ENCODE assay signal across 2 cellular contexts in the genomic region with DNA sequence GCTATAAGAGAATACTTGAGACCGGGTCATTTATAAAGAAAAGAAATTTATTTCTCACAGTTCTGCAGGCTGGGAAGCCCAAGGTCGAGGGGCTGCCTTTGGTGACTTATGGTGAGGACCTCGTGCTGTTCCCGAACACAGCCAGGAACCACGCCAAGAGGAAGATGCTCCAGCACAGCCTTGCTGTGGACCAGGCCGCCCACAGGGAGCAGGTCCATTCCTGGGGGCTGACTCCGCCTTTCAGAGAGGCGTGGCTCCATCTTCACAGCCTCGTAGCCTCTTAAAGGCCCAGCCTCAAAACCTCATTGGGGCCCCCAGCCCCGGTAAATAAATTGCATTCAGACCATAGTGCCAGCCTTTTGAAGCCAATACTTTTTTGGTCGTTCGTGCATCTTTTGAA.
TF ChIP-seq lines count a peak whose summit lies in the region.

No MANE protein-coding gene starts in this region.

TF ChIP-seq in A549, 52 proteins besides CTCF, POLR2A, EP300 and RAD21 (continued from another document):
- TF ChIP-seq, protein P1, sequence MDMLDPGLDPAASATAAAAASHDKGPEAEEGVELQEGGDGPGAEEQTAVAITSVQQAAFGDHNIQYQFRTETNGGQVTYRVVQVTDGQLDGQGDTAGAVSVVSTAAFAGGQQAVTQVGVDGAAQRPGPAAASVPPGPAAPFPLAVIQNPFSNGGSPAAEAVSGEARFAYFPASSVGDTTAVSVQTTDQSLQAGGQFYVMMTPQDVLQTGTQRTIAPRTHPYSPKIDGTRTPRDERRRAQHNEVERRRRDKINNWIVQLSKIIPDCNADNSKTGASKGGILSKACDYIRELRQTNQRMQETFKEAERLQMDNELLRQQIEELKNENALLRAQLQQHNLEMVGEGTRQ (IDR thresholded peaks at IDR 0.05): no peak
- TF ChIP-seq FOXS1 (CRISPR knock-in tag; IDR thresholded peaks at IDR 0.05): no peak
- TF ChIP-seq RFX5 (IDR thresholded peaks at IDR 0.05): no peak

TF ChIP-seq in HCT116, 20 proteins besides CTCF, POLR2A, EP300 and RAD21 (continued from another document):
- TF ChIP-seq EZH2 (IDR thresholded peaks at IDR 0.05): no peak
- no peak for TF ChIP-seq REST (IDR thresholded peaks at IDR 0.05; ENCODE audit: low read depth)
- TF ChIP-seq, protein P2, sequence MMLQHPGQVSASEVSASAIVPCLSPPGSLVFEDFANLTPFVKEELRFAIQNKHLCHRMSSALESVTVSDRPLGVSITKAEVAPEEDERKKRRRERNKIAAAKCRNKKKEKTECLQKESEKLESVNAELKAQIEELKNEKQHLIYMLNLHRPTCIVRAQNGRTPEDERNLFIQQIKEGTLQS (IDR thresholded peaks at IDR 0.05): no peak
- TF ChIP-seq, protein P3, sequence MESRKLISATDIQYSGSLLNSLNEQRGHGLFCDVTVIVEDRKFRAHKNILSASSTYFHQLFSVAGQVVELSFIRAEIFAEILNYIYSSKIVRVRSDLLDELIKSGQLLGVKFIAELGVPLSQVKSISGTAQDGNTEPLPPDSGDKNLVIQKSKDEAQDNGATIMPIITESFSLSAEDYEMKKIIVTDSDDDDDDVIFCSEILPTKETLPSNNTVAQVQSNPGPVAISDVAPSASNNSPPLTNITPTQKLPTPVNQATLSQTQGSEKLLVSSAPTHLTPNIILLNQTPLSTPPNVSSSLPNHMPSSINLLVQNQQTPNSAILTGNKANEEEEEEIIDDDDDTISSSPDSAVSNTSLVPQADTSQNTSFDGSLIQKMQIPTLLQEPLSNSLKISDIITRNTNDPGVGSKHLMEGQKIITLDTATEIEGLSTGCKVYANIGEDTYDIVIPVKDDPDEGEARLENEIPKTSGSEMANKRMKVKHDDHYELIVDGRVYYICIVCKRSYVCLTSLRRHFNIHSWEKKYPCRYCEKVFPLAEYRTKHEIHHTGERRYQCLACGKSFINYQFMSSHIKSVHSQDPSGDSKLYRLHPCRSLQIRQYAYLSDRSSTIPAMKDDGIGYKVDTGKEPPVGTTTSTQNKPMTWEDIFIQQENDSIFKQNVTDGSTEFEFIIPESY (IDR thresholded peaks at IDR 0.05; ENCODE audit: extremely low read depth, insufficient replicate concordance, low read length): no peak
- TF ChIP-seq FOSL1 (IDR thresholded peaks at IDR 0.05; ENCODE audit: low read depth): no peak
- no peak for TF ChIP-seq CEBPB (IDR thresholded peaks at IDR 0.05; ENCODE audit: low read depth)
- TF ChIP-seq SRF (IDR thresholded peaks at IDR 0.05; ENCODE audit: low read depth): no peak
- TF ChIP-seq CBX3 (IDR thresholded peaks at IDR 0.05; ENCODE audit: low read depth): no peak
- TF ChIP-seq JUND (IDR thresholded peaks at IDR 0.05): no peak
- no peak for TF ChIP-seq ELF1 (IDR thresholded peaks at IDR 0.05; ENCODE audit: borderline replicate concordance, low read depth)
- no peak for TF ChIP-seq ZNF274 (IDR thresholded peaks at IDR 0.05; ENCODE audit: low read depth, low read length)
- TF ChIP-seq MAX (IDR thresholded peaks at IDR 0.05): no peak
- no peak for TF ChIP-seq EGR1 (IDR thresholded peaks at IDR 0.05; ENCODE audit: low read depth)
- TF ChIP-seq TCF7L2 (IDR thresholded peaks at IDR 0.05; ENCODE audit: borderline replicate concordance, extremely low read depth, insufficient read depth, insufficient read length): no peak
- no peak for TF ChIP-seq ZFX (IDR thresholded peaks at IDR 0.05)
